15 cellular contexts compared by ENCODE assay signal in genomic region chr5:10338996-10339903, GRCh38. TPM values are rescaled to one million over a fixed set of nuclear protein-coding genes. Genes with fewer than 3 reads are reported as not detected.
A peak's percentile ranks its signal among the peaks of the same experiment; 100 is the strongest.
DNase-seq lines count a peak whose midpoint lies in the region; ATAC-seq and TF ChIP-seq lines count a peak whose summit lies in the region.
"Had no signal": no experiment of that assay in that cellular context is flagged by ENCODE, and none has a peak within 500 bp of the region (broad histone marks: within the 10 kb centered on the region; RNA-seq: fewer than 3 reads in every experiment).

No MANE protein-coding gene starts in this region.

- no peak overlapping the region for H2AK5ac ChIP-seq in neuronal stem cell (ENCODE audit: low read depth, low read length)

- no peak overlapping the region for H3K4ac ChIP-seq in neuronal stem cell (ENCODE audit: low read length)

- H3K4me3 Mint-ChIP-seq in effector memory CD8-positive, alpha-beta T cell = no peak overlapping the region
- H3K4me3 Mint-ChIP-seq: activated CD4-positive, alpha-beta T cell treated with anti-CD3 and anti-CD28 coated beads for 36 hours; CD8-positive, alpha-beta T cell; central memory CD8-positive, alpha-beta T cell had no signal

- DNase-seq in NCI-H1105 (lab: John Stamatoyannopoulos, UW) (peak; percentile 84), NCI-H2227 treated with DMSO at 0.1 percent for 48 hours (lab: John Stamatoyannopoulos, UW) (peak; percentile 95), neuronal stem cell (ENCODE audit: low spot score) (peak; percentile 45), HK-2 (ENCODE audit: unreplicated experiment) (no peak)
- DNase-seq in effector memory CD8-positive, alpha-beta T cell = no peak
- DNase-seq: activated CD4-positive, alpha-beta T cell treated with anti-CD3 and anti-CD28 coated beads for 36 hours; activated gamma-delta T cell; CD8-positive, alpha-beta T cell; SW 1271 had no signal

- H2AFZ ChIP-seq in neuronal stem cell (ENCODE audit: low read length) = peak overlapping the region; percentile 84

- H3K23ac ChIP-seq in neuronal stem cell (ENCODE audit: low read depth, low read length, poor library complexity) = no peak overlapping the region

- H3K18ac ChIP-seq in neuronal stem cell (ENCODE audit: low read length) = peak overlapping the region; percentile 15

- no peak overlapping the region for H3K14ac ChIP-seq in neuronal stem cell (ENCODE audit: low read length)

- H3K36me3 ChIP-seq in neuronal stem cell (replicated peaks in 1 of 2; ENCODE audit: control insufficient read depth in 2 of 2, insufficient read depth in 2 of 2, low read length in 2 of 2) = peaks cover 0 to 4% of the 10 kb centered on the region in 2 donors
- H3K36me3 ChIP-seq: suprapubic skin had no signal

- H3K27ac Mint-ChIP-seq in effector memory CD8-positive, alpha-beta T cell = no peak overlapping the region
- H3K27ac Mint-ChIP-seq: activated CD4-positive, alpha-beta T cell treated with anti-CD3 and anti-CD28 coated beads for 36 hours; CD8-positive, alpha-beta T cell had no signal

- no peak overlapping the region for H4K91ac ChIP-seq in neuronal stem cell (ENCODE audit: low read depth, low read length, poor library complexity)

- no peaks in the 10 kb centered on the region for H3K9me3 Mint-ChIP-seq in effector memory CD8-positive, alpha-beta T cell
- H3K9me3 Mint-ChIP-seq: CD8-positive, alpha-beta T cell; central memory CD8-positive, alpha-beta T cell had no signal

- WGBS in neuronal stem cell (ENCODE audit: extremely low coverage in 2 of 2, insufficient read length in 2 of 2, insufficient replicate concordance in 1 of 2), 2 donors = no CpG with 5 or more reads among the region's 20 CpGs

- no peak overlapping the region for H3K9ac ChIP-seq in neuronal stem cell (ENCODE audit: low read depth, low read length, poor library complexity)

- H3K36me3 Mint-ChIP-seq in effector memory CD8-positive, alpha-beta T cell (ENCODE audit: insufficient read depth) = no peaks in the 10 kb centered on the region
- H3K36me3 Mint-ChIP-seq: CD8-positive, alpha-beta T cell had no signal

- H3K4me2 ChIP-seq in neuronal stem cell (ENCODE audit: insufficient read depth, low read length, poor library complexity, severe bottlenecking) = no peak overlapping the region

- peaks cover 2 to 4% of the 10 kb centered on the region in 2 donors for H3K9me3 ChIP-seq in neuronal stem cell (replicated peaks in 1 of 2; ENCODE audit: control insufficient read depth in 2 of 2, insufficient read depth in 1 of 2, low read depth in 1 of 2, low read length in 2 of 2)
- H3K9me3 ChIP-seq: suprapubic skin had no signal

- H3K27ac ChIP-seq in cingulate gyrus (ENCODE audit: low read depth, low read length) = peak overlapping the region; percentile 92
- H3K27ac ChIP-seq in neuronal stem cell (replicated peaks; ENCODE audit: low read length) = peak overlapping the region; percentile 33
- H3K27ac ChIP-seq: HL-60, suprapubic skin had no signal

- H3K4me1 ChIP-seq in neuronal stem cell (ENCODE audit: control insufficient read depth in 2 of 2, insufficient read depth in 1 of 2, low read depth in 1 of 2, low read length in 2 of 2) = peaks cover 15% of the 10 kb centered on the region in 2 donors
- H3K4me1 ChIP-seq: suprapubic skin had no signal

- H3K27me3 ChIP-seq in neuronal stem cell (ENCODE audit: control insufficient read depth in 3 of 3, insufficient read depth in 3 of 3, low read depth in 1 of 3, low read length in 3 of 3) = peaks cover 0 to 4% (median 3%) of the 10 kb centered on the region in 3 experiments

- H3K4me3 ChIP-seq in neuronal stem cell (ENCODE audit: low read length in 2 of 2) = peak overlapping the region in 1 of 2 donors; percentile 34
- H3K4me3 ChIP-seq: suprapubic skin had no signal

- no peaks in the 10 kb centered on the region for H3K4me1 Mint-ChIP-seq in effector memory CD8-positive, alpha-beta T cell (ENCODE audit: low read depth in 2 of 2)
- H3K4me1 Mint-ChIP-seq: activated CD4-positive, alpha-beta T cell treated with anti-CD3 and anti-CD28 coated beads for 36 hours; central memory CD8-positive, alpha-beta T cell had no signal

- ATAC-seq in GM18505 (IDR thresholded peaks at IDR 0.05; ENCODE audit: unreplicated experiment) = no peak
- ATAC-seq in effector memory CD8-positive, alpha-beta T cell (replicated peaks) = no peak
- ATAC-seq in HG02973 (IDR thresholded peaks at IDR 0.05; ENCODE audit: unreplicated experiment) = no peak
- ATAC-seq: activated CD4-positive, alpha-beta T cell treated with anti-CD3 and anti-CD28 coated beads for 36 hours; CD8-positive, alpha-beta T cell had no signal

- H2BK5ac ChIP-seq in neuronal stem cell (ENCODE audit: low read length) = no peak overlapping the region

- no peak overlapping the region for H2BK120ac ChIP-seq in neuronal stem cell (ENCODE audit: low read depth, low read length)

- no peak overlapping the region for H2BK15ac ChIP-seq in neuronal stem cell (ENCODE audit: low read length)

- no peak overlapping the region for H2BK12ac ChIP-seq in neuronal stem cell (ENCODE audit: low read length)

- no peaks in the 10 kb centered on the region for H3K79me1 ChIP-seq in neuronal stem cell (ENCODE audit: low read depth, low read length)

- no peak overlapping the region for H4K8ac ChIP-seq in neuronal stem cell (ENCODE audit: low read depth, low read length)

- TF ChIP-seq POLR2A in GM18505 (IDR thresholded peaks at IDR 0.05; ENCODE audit: borderline replicate concordance, extremely low read depth, insufficient read depth, insufficient read length) = no peak

- peaks cover 14 to 15% of the 10 kb centered on the region in 2 donors for H3K27me3 Mint-ChIP-seq in effector memory CD8-positive, alpha-beta T cell

RNA-seq across cellular contexts. Expression of gene MARCHF6, which starts 14.2 kb away (rescaled TPM):
- polyA plus RNA-seq in neuronal stem cell (2013, experiment 1 of 2) = 73.3 TPM
- polyA plus RNA-seq in neuronal stem cell (2013, experiment 2 of 2) = 72.6 TPM

RNA-seq across cellular contexts. Expression of gene CMBL, which starts 31.5 kb away (rescaled TPM):
- 36.5 TPM for polyA plus RNA-seq in neuronal stem cell (2013, experiment 1 of 2)
- 35.9 TPM for polyA plus RNA-seq in neuronal stem cell (2013, experiment 2 of 2)

Comparison
In these comparisons a context has a peak if more than half of its experiments do, and no peak if none do; other contexts are left out.
1. DNase-seq: peak in NCI-H1105 (single experiment), NCI-H2227 treated with DMSO at 0.1 percent for 48 hours (single experiment) and neuronal stem cell (single experiment); none in effector memory CD8-positive, alpha-beta T cell (0 of 3) and HK-2 (single experiment).